In the genomic region with DNA sequence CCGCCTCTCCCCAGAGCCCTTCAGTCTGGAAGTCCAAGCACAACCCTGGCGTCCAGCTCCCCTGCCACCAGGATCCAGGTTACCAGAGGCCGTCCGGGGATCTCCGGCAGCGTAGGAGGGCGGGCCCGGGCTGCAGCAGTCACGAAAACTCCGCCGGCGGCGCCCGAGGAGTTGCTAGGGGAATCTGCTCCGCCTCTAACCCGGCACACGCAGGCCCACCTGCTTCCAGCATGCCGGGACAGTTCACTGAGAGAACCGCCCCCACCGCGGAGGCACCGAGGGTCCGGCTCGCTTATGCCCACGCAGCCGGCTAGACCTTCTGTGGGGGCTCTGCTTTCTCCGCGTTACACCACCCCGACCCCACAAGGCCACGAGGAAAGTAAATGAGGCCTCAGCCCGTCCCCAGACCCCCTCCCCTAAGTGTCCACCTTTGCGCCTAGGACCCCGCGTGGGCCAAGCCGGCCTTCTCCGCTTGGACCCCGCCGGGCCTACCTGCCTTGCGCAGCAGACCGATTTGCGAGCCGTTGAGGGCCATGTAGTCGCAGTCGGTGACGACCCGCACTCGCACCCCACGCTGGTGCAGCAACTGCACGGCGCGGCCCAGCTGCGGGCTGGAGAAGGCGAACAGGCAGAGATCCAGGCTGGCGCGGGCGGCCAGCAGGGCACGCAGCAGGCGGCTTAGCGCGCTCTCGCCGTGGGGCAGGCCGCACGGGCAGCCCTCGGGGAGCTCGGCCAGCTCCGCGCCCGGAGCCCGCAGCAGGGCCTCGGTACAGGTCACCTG, we compare ENCODE assay signal across 8 cellular contexts.
DNase-seq lines count a peak whose midpoint lies in the region; ATAC-seq and TF ChIP-seq lines count a peak whose summit lies in the region.

No MANE protein-coding gene starts in this region.

- H3K36me3 ChIP-seq in NT2/D1 (ENCODE audit: insufficient read depth, insufficient read length, low read length) = peaks cover 5% of the 10 kb centered on the region

- no peaks in the 10 kb centered on the region for H3K9me3 ChIP-seq in NT2/D1 (ENCODE audit: insufficient read depth, low read length)

- peak overlapping the region; percentile 74 for H3K9ac ChIP-seq in NT2/D1 (ENCODE audit: insufficient read length, low read depth)

- no peaks in the 10 kb centered on the region for H3K27me3 ChIP-seq in NT2/D1 (ENCODE audit: insufficient read depth, insufficient read length)

- DNase-seq in NT2/D1 (ENCODE audit: low read depth, low spot score) (no peak), fibroblast of pulmonary artery (ENCODE audit: low read depth) (no peak), retinal pigment epithelial cell (ENCODE audit: low read depth) (no peak), D341Med (ENCODE audit: low spot score) (no peak), NCI-H2107 treated with DMSO at 0.1 percent for 48 hours (lab: John Stamatoyannopoulos, UW; ENCODE audit: unreplicated experiment) (no peak)
- DNase-seq in activated T-cell treated with anti-CD3 and anti-CD28 coated beads, Interleukin-2, amount 50 U/mL, for 48 hours = peak; percentile 72 to 81

- no peaks in the 10 kb centered on the region for H3K4me1 ChIP-seq in NT2/D1 (ENCODE audit: insufficient read depth, insufficient read length)

- H3K4me3 ChIP-seq in NT2/D1 (ENCODE audit: insufficient read length, low read depth) (peak overlapping the region; percentile 47), fibroblast of pulmonary artery (replicated peaks; ENCODE audit: low read depth, low read length) (peak overlapping the region; percentile 53), retinal pigment epithelial cell (ENCODE audit: low read length) (peak overlapping the region; percentile 52)

- no peak for TF ChIP-seq CTCF in fibroblast of pulmonary artery (IDR thresholded peaks at IDR 0.05; ENCODE audit: low read length, missing control alignments)
- no peak for TF ChIP-seq CTCF in retinal pigment epithelial cell (conservative IDR thresholded peaks at IDR 0.05; ENCODE audit: low read depth, low read length)

- peak; percentile 47 for ATAC-seq in GM18502 (IDR thresholded peaks at IDR 0.05; ENCODE audit: poor library complexity, unreplicated experiment)
- ATAC-seq in HG02852 (IDR thresholded peaks at IDR 0.05; ENCODE audit: unreplicated experiment) = peak; percentile 46

Comparison
In these comparisons a context has a peak if more than half of its experiments do, and no peak if none do; other contexts are left out.
1. DNase-seq: peak in activated T-cell treated with anti-CD3 and anti-CD28 coated beads, Interleukin-2, amount 50 U/mL, for 48 hours (2 of 2); none in NT2/D1 (single experiment), fibroblast of pulmonary artery (single experiment), retinal pigment epithelial cell (single experiment), D341Med (single experiment) and NCI-H2107 treated with DMSO at 0.1 percent for 48 hours (single experiment).
2. Peak in every context shown above with its lines, with median percentiles within 50 percentile points of each other: H3K4me3 ChIP-seq.